In the genomic region with DNA sequence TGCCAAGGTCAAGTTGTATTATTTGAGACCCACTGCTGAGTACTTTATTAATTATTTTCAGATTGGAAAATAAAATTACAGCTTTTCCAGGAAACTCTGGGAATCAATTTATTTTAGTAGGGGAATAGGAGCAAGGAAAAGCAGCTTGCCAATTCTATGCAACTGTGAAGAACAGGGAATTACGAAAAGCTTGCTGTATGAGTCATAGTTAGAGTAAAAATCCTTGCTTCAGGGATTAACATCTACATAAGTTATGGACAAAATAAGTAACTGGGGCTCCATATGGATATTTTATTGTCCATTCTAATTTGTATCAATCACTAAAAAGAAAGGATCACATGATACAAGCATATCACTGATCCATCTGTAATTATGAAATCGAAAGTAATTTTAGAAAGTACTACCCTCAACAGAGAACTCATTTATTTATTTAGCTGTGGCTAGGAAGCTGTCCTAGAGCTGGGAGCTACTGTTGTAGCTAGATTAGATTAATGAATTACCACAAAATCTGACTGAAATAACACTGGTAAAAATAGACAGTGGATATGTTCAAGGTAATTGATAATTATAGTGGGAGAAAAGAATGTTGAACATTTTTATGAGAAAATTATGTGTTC, we compare ENCODE assay signal across 10 cellular contexts.
DNase-seq lines count a peak whose midpoint lies in the region; ATAC-seq, FAIRE-seq and TF ChIP-seq lines count a peak whose summit lies in the region.
"Had no signal": no experiment of that assay in that cellular context is flagged by ENCODE, and none has a peak within 500 bp of the region (broad histone marks: within the 10 kb centered on the region; RNA-seq: fewer than 3 reads in every experiment).

No MANE protein-coding gene starts in this region.

- no peaks in the 10 kb centered on the region for H3K27me3 ChIP-seq in small intestine (ENCODE audit: control insufficient read depth in 2 of 2, insufficient read depth in 2 of 2, low read length in 2 of 2)
- H3K27me3 ChIP-seq: cardiac muscle cell had no signal

- WGBS in small intestine, 3 donors: 8 to 18% (median 13%) methylated on average over 2 of the region's 2 CpGs

- TF ChIP-seq CTCF in GM13976 (IDR thresholded peaks at IDR 0.05; ENCODE audit: borderline replicate concordance, control extremely low read depth, extremely low read depth, insufficient read depth, missing control alignments): no peak

- in situ Hi-C loops in G401 (cut with HindIII; ENCODE audit: low sequenced_read_pairs): no loop called here
- in situ Hi-C loops in GM13976 (cut with MboI; ENCODE audit: low sequenced_read_pairs, unreplicated experiment): no loop called here

- H3K9me3 ChIP-seq in small intestine (ENCODE audit: control insufficient read depth, low read depth): no peaks in the 10 kb centered on the region

- H3K27ac ChIP-seq in small intestine (ENCODE audit: low read depth in 1 of 2, low read length in 1 of 2): no peak overlapping the region
- H3K27ac ChIP-seq: cardiac muscle cell had no signal

- H3K4me1 ChIP-seq in small intestine (ENCODE audit: control insufficient read depth in 2 of 2, insufficient read depth in 1 of 2, low read depth in 1 of 2, low read length in 1 of 2): no peaks in the 10 kb centered on the region

- DNase-seq in RPMI7951 (ENCODE audit: low read depth) (peak; percentile 61), fibroblast of the conjunctiva (ENCODE audit: low read depth) (peak; percentile 31), small intestine (peak; percentile 11), NCI-H146 (lab: John Stamatoyannopoulos, UW) (no peak), G401 (ENCODE audit: low spot score) (no peak), GM13976 (ENCODE audit: low spot score) (no peak)
- DNase-seq in activated effector memory CD4-positive, alpha-beta T cell treated with Interleukin-2 at 50 U/mL for 16 hours: no peak
- DNase-seq: NCI-H345 had no signal

- FAIRE-seq in small intestine (lab: Jason Lieb, UNC): no peak

- peak; percentile 73 for ATAC-seq in GM21528 (IDR thresholded peaks at IDR 0.05; ENCODE audit: low FRiP score, unreplicated experiment)

- H3K4me3 ChIP-seq in small intestine (ENCODE audit: low read depth in 1 of 2, low read length in 2 of 2): no peak overlapping the region
- H3K4me3 ChIP-seq: cardiac muscle cell had no signal

- H3K36me3 ChIP-seq in small intestine (ENCODE audit: control insufficient read depth in 2 of 2, insufficient read depth in 2 of 2, low read length in 2 of 2): no peaks in the 10 kb centered on the region
- H3K36me3 ChIP-seq: cardiac muscle cell had no signal

Comparison
In these comparisons a context has a peak if more than half of its experiments do, and no peak if none do; other contexts are left out.
1. DNase-seq: peak in RPMI7951 (single experiment), fibroblast of the conjunctiva (single experiment) and small intestine (single experiment); none in NCI-H146 (single experiment), G401 (single experiment), GM13976 (single experiment) and activated effector memory CD4-positive, alpha-beta T cell treated with Interleukin-2 at 50 U/mL for 16 hours (single experiment).